11 cellular contexts compared by ENCODE assay signal in genomic region chr21:43268804-43269186, GRCh38.
"Had no signal": no experiment of that assay in that cellular context is flagged by ENCODE, and none has a peak within 500 bp of the region (broad histone marks: within the 10 kb centered on the region; RNA-seq: fewer than 3 reads in every experiment).

No MANE protein-coding gene starts in this region.

- H3K9me3 Mint-ChIP-seq: activated CD4-positive, alpha-beta T cell treated with anti-CD3 and anti-CD28 coated beads, Interleukin-2, amount 10 ng/mL, durations not matched to agents 24 days and 14 days; endodermal cell; memory B cell; naive thymus-derived CD8-positive, alpha-beta T cell had no signal

- H3K27ac ChIP-seq: dorsolateral prefrontal cortex, transverse colon had no signal

- H3K9me3 ChIP-seq: breast epithelium, transverse colon had no signal

- H3K27ac Mint-ChIP-seq: activated CD4-positive, alpha-beta T cell treated with anti-CD3 and anti-CD28 coated beads, Interleukin-2, amount 10 ng/mL, durations not matched to agents 24 days and 14 days; endodermal cell; memory B cell had no signal

- H3K4me3 Mint-ChIP-seq: activated CD4-positive, alpha-beta T cell treated with anti-CD3 and anti-CD28 coated beads, Interleukin-2, amount 10 ng/mL, durations not matched to agents 24 days and 14 days; endodermal cell; memory B cell; naive thymus-derived CD8-positive, alpha-beta T cell had no signal

- H3K36me3 ChIP-seq: breast epithelium, transverse colon had no signal

- FAIRE-seq: frontal cortex, small intestine had no signal

- DNase-seq: activated CD4-positive, CD25-positive, alpha-beta regulatory T cell; anterior cingulate cortex; small intestine; transverse colon had no signal

- H3K4me1 ChIP-seq: breast epithelium, transverse colon had no signal

- H3K4me3 ChIP-seq: breast epithelium, dorsolateral prefrontal cortex, transverse colon had no signal

- H3K36me3 Mint-ChIP-seq: memory B cell; naive thymus-derived CD8-positive, alpha-beta T cell had no signal

- H3K4me1 Mint-ChIP-seq: activated CD4-positive, alpha-beta T cell treated with anti-CD3 and anti-CD28 coated beads, Interleukin-2, amount 10 ng/mL, durations not matched to agents 24 days and 14 days; endodermal cell had no signal
